In the genomic region with DNA sequence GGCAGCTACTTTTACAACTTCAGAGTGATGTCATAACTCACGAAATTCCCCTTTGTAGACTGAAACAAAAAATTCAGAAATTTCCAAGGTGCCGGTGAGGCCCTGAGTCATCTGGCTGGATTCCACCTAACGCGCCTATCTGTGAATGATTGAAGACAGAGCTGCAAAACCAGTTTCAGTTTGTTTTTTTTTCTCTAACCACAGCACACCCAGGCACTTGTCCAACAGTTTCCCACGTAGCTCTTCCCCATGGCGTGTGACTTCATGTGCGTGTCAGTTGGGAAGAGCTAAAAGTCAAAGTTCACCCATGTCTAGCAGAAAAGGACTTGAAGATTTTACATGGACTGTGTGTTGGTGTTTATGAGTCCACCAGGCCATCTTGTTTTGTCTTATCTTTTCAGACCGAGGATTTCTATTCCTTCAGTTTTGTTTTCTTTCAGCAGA, we compare ENCODE assay signal across 8 cellular contexts. TPM values are rescaled to one million over a fixed set of nuclear protein-coding genes. Genes with fewer than 3 reads are reported as not detected.
DNase-seq lines count a peak whose midpoint lies in the region; ATAC-seq and TF ChIP-seq lines count a peak whose summit lies in the region.

No MANE protein-coding gene starts in this region.

- POLR2A ChIA-PET in AG04450 (lab: Yijun Ruan, JAX) = interaction anchor here (0.5 to 1.4 kb wide), 5 partner anchors 10 to 65 kb away, joined by 4 to 7 read pairs (median 5); a partner anchor contains a TSS

- no peak overlapping the region for H3K4me2 ChIP-seq in GM23338

- peak overlapping the region; percentile 44 for H3K4me3 Mint-ChIP-seq in stimulated activated memory B cell treated with anti-CD40 and anti-IgM and Interleukin-4, amounts not matched to agents 10 μg/mL and 1 μg/mL and 100 μg/mL, for 72 hours
- no peak overlapping the region for H3K4me3 Mint-ChIP-seq in GM23338

- ATAC-seq in GM18867 (IDR thresholded peaks at IDR 0.05; ENCODE audit: unreplicated experiment) (peak; percentile 78), HG03095 (IDR thresholded peaks at IDR 0.05; ENCODE audit: unreplicated experiment) (peak; percentile 74), GM23338 (no peak)
- ATAC-seq in stimulated activated memory B cell treated with anti-CD40 and anti-IgM and Interleukin-4, amounts not matched to agents 10 μg/mL and 1 μg/mL and 100 μg/mL, for 72 hours = peak; percentile 87

- H3K27me3 Mint-ChIP-seq in stimulated activated memory B cell treated with anti-CD40 and anti-IgM and Interleukin-4, amounts not matched to agents 10 μg/mL and 1 μg/mL and 100 μg/mL, for 72 hours = no peaks in the 10 kb centered on the region
- H3K27me3 Mint-ChIP-seq in GM23338 (ENCODE audit: insufficient read depth, low read depth, poor library complexity) = no peaks in the 10 kb centered on the region

- peaks cover 8% of the 10 kb centered on the region for H3K36me3 Mint-ChIP-seq in stimulated activated memory B cell treated with anti-CD40 and anti-IgM and Interleukin-4, amounts not matched to agents 10 μg/mL and 1 μg/mL and 100 μg/mL, for 72 hours
- peaks cover under 1% of the 10 kb centered on the region; the same call in 1 of the 3 replicates for H3K36me3 Mint-ChIP-seq in GM23338 (ENCODE audit: low read depth)

- no peak overlapping the region for H3K27ac ChIP-seq in AG04450 (ENCODE audit: low read depth, low read length)
- H3K27ac ChIP-seq in GM23338 (ENCODE audit: low read depth) = no peak overlapping the region

- no peaks in the 10 kb centered on the region for H4K20me1 ChIP-seq in GM23338 (replicated peaks; ENCODE audit: insufficient read depth)

- H3K27me3 ChIP-seq in AG04450 (ENCODE audit: control insufficient read depth, insufficient read depth, low read length) (no peaks in the 10 kb centered on the region), GM23338 (ENCODE audit: insufficient read depth) (no peaks in the 10 kb centered on the region)

- CTCF ChIA-PET in AG04450 (lab: Charles Lee) = interaction anchor here (1.2 kb wide), 2 partner anchors 23 to 162 kb away, joined by 3 to 4 read pairs; no protein-coding TSS in a partner anchor

- TF ChIP-seq CTCF in AG04450 (IDR thresholded peaks at IDR 0.05; ENCODE audit: low read depth, low read length) = no peak
- TF ChIP-seq CTCF in GM23338 (conservative IDR thresholded peaks at IDR 0.05; ENCODE audit: low read depth in 2 of 2) = no peak

- H3K9me3 Mint-ChIP-seq in stimulated activated memory B cell treated with anti-CD40 and anti-IgM and Interleukin-4, amounts not matched to agents 10 μg/mL and 1 μg/mL and 100 μg/mL, for 72 hours = no peaks in the 10 kb centered on the region
- no peaks in the 10 kb centered on the region for H3K9me3 Mint-ChIP-seq in GM23338

- peak; percentile 92 for DNase-seq in AG04450 (ENCODE audit: low read depth, low spot score)
- peak; percentile 92 for DNase-seq in OCI-M1 (lab: John Stamatoyannopoulos, UW)
- peak; percentile 15 for DNase-seq in activated naive CD8-positive, alpha-beta T cell treated with anti-CD3 and anti-CD28 coated beads, Interleukin-2, amount 50 U/mL, for 16 hours (ENCODE audit: low read depth, low spot score)
- DNase-seq in islet precursor cell = peak; percentile 87
- DNase-seq in GM23338 (ENCODE audit: low spot score) = no peak

- H3F3A ChIP-seq in GM23338 (replicated peaks; ENCODE audit: low read depth) = no peaks in the 10 kb centered on the region

- H3K79me2 ChIP-seq in GM23338 (replicated peaks; ENCODE audit: insufficient read depth) = no peaks in the 10 kb centered on the region

- H2AFZ ChIP-seq in GM23338 = no peak overlapping the region

- no peaks in the 10 kb centered on the region for H3K4me1 ChIP-seq in GM23338 (ENCODE audit: insufficient read depth)

- no peaks in the 10 kb centered on the region for H3K9me2 ChIP-seq in GM23338 (ENCODE audit: insufficient read depth)

- no peaks in the 10 kb centered on the region for H3K36me3 ChIP-seq in GM23338 (ENCODE audit: insufficient read depth)

- H3K4me1 Mint-ChIP-seq in stimulated activated memory B cell treated with anti-CD40 and anti-IgM and Interleukin-4, amounts not matched to agents 10 μg/mL and 1 μg/mL and 100 μg/mL, for 72 hours = peaks cover 12% of the 10 kb centered on the region
- no peaks in the 10 kb centered on the region for H3K4me1 Mint-ChIP-seq in GM23338

- H3K9me3 ChIP-seq in AG04450 (ENCODE audit: control insufficient read depth, insufficient read depth, low read length) = no peaks in the 10 kb centered on the region

- H3K4me3 ChIP-seq in AG04450 (ENCODE audit: low read depth, low read length) (no peak overlapping the region), GM23338 (no peak overlapping the region)

- peak overlapping the region; percentile 74 for H3K27ac Mint-ChIP-seq in stimulated activated memory B cell treated with anti-CD40 and anti-IgM and Interleukin-4, amounts not matched to agents 10 μg/mL and 1 μg/mL and 100 μg/mL, for 72 hours
- no peak overlapping the region for H3K27ac Mint-ChIP-seq in GM23338

TF ChIP-seq in GM23338, 12 proteins besides CTCF, POLR2A, EP300 and RAD21 (continues in another document):
- no peak for TF ChIP-seq ZNF114 (CRISPR knock-in tag; IDR thresholded peaks at IDR 0.05)
- TF ChIP-seq, protein P1, sequence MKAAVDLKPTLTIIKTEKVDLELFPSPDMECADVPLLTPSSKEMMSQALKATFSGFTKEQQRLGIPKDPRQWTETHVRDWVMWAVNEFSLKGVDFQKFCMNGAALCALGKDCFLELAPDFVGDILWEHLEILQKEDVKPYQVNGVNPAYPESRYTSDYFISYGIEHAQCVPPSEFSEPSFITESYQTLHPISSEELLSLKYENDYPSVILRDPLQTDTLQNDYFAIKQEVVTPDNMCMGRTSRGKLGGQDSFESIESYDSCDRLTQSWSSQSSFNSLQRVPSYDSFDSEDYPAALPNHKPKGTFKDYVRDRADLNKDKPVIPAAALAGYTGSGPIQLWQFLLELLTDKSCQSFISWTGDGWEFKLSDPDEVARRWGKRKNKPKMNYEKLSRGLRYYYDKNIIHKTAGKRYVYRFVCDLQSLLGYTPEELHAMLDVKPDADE (IDR thresholded peaks at IDR 0.05) = no peak
- TF ChIP-seq CREB1 (CRISPR knock-in tag; IDR thresholded peaks at IDR 0.05; ENCODE audit: low read depth) = no peak

RNA-seq across cellular contexts. Expression of a gene that starts 16.3 kb away (rescaled TPM):
- polyA plus RNA-seq in AG04450 (2011; rRNA removed) (1.2 and 1.7 TPM in 2 replicates), GM23338 (2016; fragmentation: Nextera tagmentation; extraction: Ambion mirVana) (0.89 and 1.2 TPM in 2 replicates)
- polyA minus RNA-seq in AG04450 (2011; rRNA and poly(A)+ RNA removed) = 1.0 and 1.1 TPM in 2 replicates
- total RNA-seq in GM23338 (2014; rRNA removed; shearing (Covaris generic)) = 2.5 and 5.5 TPM in 2 replicates

RNA-seq across cellular contexts. Expression of a gene that starts 19.7 kb away (rescaled TPM):
- polyA plus RNA-seq in AG04450 (2011; rRNA removed) (27.9 and 41.7 TPM in 2 replicates), GM23338 (2016; fragmentation: Nextera tagmentation; extraction: Ambion mirVana) (42.5 and 43.3 TPM in 2 replicates)
- 7.9 and 10.6 TPM in 2 replicates for polyA minus RNA-seq in AG04450 (2011; rRNA and poly(A)+ RNA removed)
- total RNA-seq in GM23338 (2014; rRNA removed; shearing (Covaris generic)) = 36.8 and 45.1 TPM in 2 replicates
